Comparison of ENCODE assay signal across 10 cellular contexts in the genomic region with DNA sequence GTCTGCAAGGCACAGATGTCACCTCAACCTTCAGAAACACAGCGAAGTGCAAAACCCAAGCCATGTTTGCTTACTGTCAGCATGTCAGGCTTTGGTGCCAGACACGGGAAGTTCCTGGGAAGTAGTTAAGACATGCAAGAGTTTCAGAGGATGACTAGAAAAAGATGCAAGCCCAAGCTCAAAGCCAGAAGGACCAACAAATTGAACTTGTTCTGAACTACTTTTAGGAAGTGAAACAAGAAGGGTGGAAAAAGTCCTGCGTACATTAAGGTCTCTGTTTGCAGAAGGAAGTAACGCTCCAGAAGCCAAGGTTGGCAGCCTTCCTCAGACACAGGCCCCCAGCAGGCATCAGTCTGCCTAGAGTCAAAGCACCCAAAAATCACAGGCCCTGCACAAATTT. TPM values are rescaled to one million over a fixed set of nuclear protein-coding genes. Genes with fewer than 3 reads are reported as not detected.
DNase-seq lines count a peak whose midpoint lies in the region; ATAC-seq and TF ChIP-seq lines count a peak whose summit lies in the region.
"Had no signal": no experiment of that assay in that cellular context is flagged by ENCODE, and none has a peak within 500 bp of the region (broad histone marks: within the 10 kb centered on the region; RNA-seq: fewer than 3 reads in every experiment).

No MANE protein-coding gene starts in this region.

- H3K27ac ChIP-seq in neutrophil, result peak overlapping the region; percentile 48

- H3K4me3 Mint-ChIP-seq in activated naive CD8-positive, alpha-beta T cell treated with anti-CD3 and anti-CD28 coated beads for 36 hours, result peak overlapping the region; percentile 10

- no peaks in the 10 kb centered on the region for H3K9me3 ChIP-seq in neutrophil

- H3K36me3 Mint-ChIP-seq in activated naive CD8-positive, alpha-beta T cell treated with anti-CD3 and anti-CD28 coated beads for 36 hours, result peaks cover 16% of the 10 kb centered on the region

- no peaks in the 10 kb centered on the region for H3K9me3 Mint-ChIP-seq in activated naive CD8-positive, alpha-beta T cell treated with anti-CD3 and anti-CD28 coated beads for 36 hours

- no peak for TF ChIP-seq CTCF in GM06990 (IDR thresholded peaks at IDR 0.05; ENCODE audit: insufficient read depth, low read length, poor library complexity, severe bottlenecking)
- no peak for TF ChIP-seq CTCF in neutrophil (IDR thresholded peaks at IDR 0.05)

- H3K27ac Mint-ChIP-seq in activated naive CD8-positive, alpha-beta T cell treated with anti-CD3 and anti-CD28 coated beads for 36 hours, result peak overlapping the region; percentile 62

- H3K27me3 Mint-ChIP-seq in activated naive CD8-positive, alpha-beta T cell treated with anti-CD3 and anti-CD28 coated beads for 36 hours, result no peaks in the 10 kb centered on the region

- H3K4me1 ChIP-seq in neutrophil (ENCODE audit: control insufficient read depth in 1 of 2, insufficient read depth in 1 of 2, low read depth in 1 of 2, low read length in 1 of 2), result peaks cover 14 to 26% of the 10 kb centered on the region in 2 experiments

- ATAC-seq in HG03175 (IDR thresholded peaks at IDR 0.05; ENCODE audit: unreplicated experiment) (peak; percentile 40), left colon (no peak)

- H3K36me3 ChIP-seq in GM06990 (ENCODE audit: control insufficient read depth, insufficient read depth, low read length) (peaks cover 15% of the 10 kb centered on the region), neutrophil (no peaks in the 10 kb centered on the region)

- peaks cover 51% of the 10 kb centered on the region for H3K4me1 Mint-ChIP-seq in activated naive CD8-positive, alpha-beta T cell treated with anti-CD3 and anti-CD28 coated beads for 36 hours

- intact Hi-C loops in left colon (cut with DNase I, micrococcal nuclease), result no loop called here

- H3K4me3 ChIP-seq in GM06990 (replicated peaks; ENCODE audit: low read depth, low read length) (peak overlapping the region; percentile 18), neutrophil (ENCODE audit: low read depth in 1 of 2, low read length in 1 of 2) (no peak overlapping the region)

- H3K27me3 ChIP-seq in GM06990 (replicated peaks; ENCODE audit: control insufficient read depth, insufficient read depth, low read length), result no peaks in the 10 kb centered on the region
- H3K27me3 ChIP-seq in neutrophil, result no peaks in the 10 kb centered on the region

- DNase-seq in GM06990 (ENCODE audit: extremely low read depth, insufficient read length), result peak; percentile 52
- DNase-seq in activated naive CD8-positive, alpha-beta T cell treated with anti-CD3 and anti-CD28 coated beads for 36 hours, result no peak
- DNase-seq in glomerular visceral epithelial cell (ENCODE audit: extremely low spot score), result no peak
- DNase-seq in left colon, result no peak
- no peak for DNase-seq in islet precursor cell
- no peak for DNase-seq in HCEC 1CT
- DNase-seq: NCI-H2029 treated with DMSO at 0.1 percent for 48 hours had no signal

RNA-seq across cellular contexts. Expression of a gene that starts 2.6 kb away (rescaled TPM):
- 10 to 100 TPM; 66.5 to 72.0 TPM for total RNA-seq in activated naive CD8-positive, alpha-beta T cell treated with anti-CD3 and anti-CD28 coated beads for 36 hours
- total RNA-seq in left colon, result 100 to 1,000 TPM in 1 of 2 donors, 10 to 100 TPM in 1; 96.3 to 100 TPM

RNA-seq across cellular contexts. Expression of a gene that starts 52.6 kb away (rescaled TPM):
- not detected for total RNA-seq in activated naive CD8-positive, alpha-beta T cell treated with anti-CD3 and anti-CD28 coated beads for 36 hours
- not detected for total RNA-seq in left colon
- total RNA-seq: mesenteric fat pad had no signal
